In the genomic region with DNA sequence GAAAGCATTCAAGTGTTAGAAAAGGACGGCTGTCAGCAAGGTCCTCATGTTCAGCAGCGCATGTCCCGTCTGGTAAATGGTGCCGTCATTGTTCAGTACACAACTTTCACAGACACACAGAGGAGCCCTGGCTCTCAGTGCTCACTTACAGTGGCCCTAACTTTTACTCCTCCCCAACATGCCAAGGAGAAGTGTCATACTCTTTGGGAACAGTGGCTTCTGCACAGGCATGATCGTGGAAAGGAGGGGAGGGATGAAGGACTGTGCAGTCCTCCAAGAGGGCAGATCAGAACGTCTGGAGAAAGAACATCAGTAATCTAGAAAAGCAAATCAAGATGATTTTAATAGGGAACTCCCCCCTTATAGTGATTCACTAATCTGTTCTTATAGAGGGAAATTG, we compare ENCODE assay signal across 21 cellular contexts. TPM values are rescaled to one million over a fixed set of nuclear protein-coding genes. Genes with fewer than 3 reads are reported as not detected.
"Had no signal": no experiment of that assay in that cellular context is flagged by ENCODE, and none has a peak within 500 bp of the region (broad histone marks: within the 10 kb centered on the region; RNA-seq: fewer than 3 reads in every experiment).

No MANE protein-coding gene starts in this region.

- H3K4me3 ChIP-seq: gastroesophageal sphincter, heart right ventricle, stomach, testis, upper lobe of left lung had no signal

- H3K36me3 ChIP-seq: gastroesophageal sphincter, heart right ventricle, stomach, upper lobe of left lung had no signal

- H3K9me3 ChIP-seq: gastroesophageal sphincter, heart right ventricle, stomach, testis, upper lobe of left lung had no signal

- DNase-seq: activated CD4-positive, alpha-beta T cell treated with anti-CD3 and anti-CD28 coated beads for 48 hours; activated CD8-positive, alpha-beta T cell treated with anti-CD3 and anti-CD28 coated beads, Interleukin-2, amount 10 ng/mL, durations not matched to agents 7 days and 5 days; activated naive CD8-positive, alpha-beta T cell treated with anti-CD3 and anti-CD28 coated beads for 36 hours; amygdala; cortex of kidney; effector CD4-positive, alpha-beta T cell; heart right ventricle; left ventricle myocardium superior; occipital lobe; right cardiac atrium; small intestine; stomach; SW 1271; testis; upper lobe of left lung had no signal

- H3K27ac ChIP-seq: gastroesophageal sphincter, heart right ventricle, stomach, testis, upper lobe of left lung had no signal

- H3K27me3 ChIP-seq: testis, upper lobe of left lung had no signal

- ATAC-seq: activated CD8-positive, alpha-beta T cell treated with anti-CD3 and anti-CD28 coated beads, Interleukin-2, amount 10 ng/mL, durations not matched to agents 7 days and 5 days; gastroesophageal sphincter; heart right ventricle; left ventricle myocardium superior; right cardiac atrium; WTC11 had no signal

RNA-seq across cellular contexts. Expression of a gene that starts 3.8 kb away (rescaled TPM):
- total RNA-seq: activated CD8-positive, alpha-beta T cell treated with anti-CD3 and anti-CD28 coated beads, Interleukin-2, amount 10 ng/mL, durations not matched to agents 7 days and 5 days; activated naive CD8-positive, alpha-beta T cell treated with anti-CD3 and anti-CD28 coated beads for 36 hours; activated T-helper 1 cell treated with anti-CD3 and anti-CD28 coated beads, Interleukin-12 subunit alpha, Interleukin-12 subunit beta, Interleukin-2, Interleukin-4 antibody, amounts not matched to agents 30 ng/mL and 10 ng/mL and 1 ng/mL, durations not matched to agents 14 hours and 24 hours and 36 hours; endothelial cell of umbilical vein; heart right ventricle; left ventricle myocardium superior; mesenteric fat pad; occipital lobe; T-helper 2 cell treated with Interferon-gamma antibody and Interleukin-4, amounts not matched to agents 100 ng/mL and 5 ng/mL, for 36 hours had no signal
- polyA plus RNA-seq: endothelial cell of umbilical vein, right cardiac atrium had no signal
